Comparison of ENCODE assay signal across 1 cellular context in genomic region chr13:51996660-51997059, GRCh38.
TF ChIP-seq lines count a peak whose summit lies in the region.

No MANE protein-coding gene starts in this region.

TF ChIP-seq in H1, 55 proteins besides CTCF, POLR2A, EP300 and RAD21:
- TF ChIP-seq TBP (IDR thresholded peaks at IDR 0.05; ENCODE audit: low read depth, low read length) (no peak), CBX5 (IDR thresholded peaks at IDR 0.05; ENCODE audit: low read depth, low read length) (no peak), ZNF274 (IDR thresholded peaks at IDR 0.05; ENCODE audit: borderline replicate concordance, extremely low read depth, low read length) (no peak), JUND (IDR thresholded peaks at IDR 0.05; ENCODE audit: low read length) (no peak), E2F6 (IDR thresholded peaks at IDR 0.05) (no peak), CHD2 (IDR thresholded peaks at IDR 0.05; ENCODE audit: low read length) (no peak), GTF2F1 (IDR thresholded peaks at IDR 0.05; ENCODE audit: borderline replicate concordance, low read depth, low read length) (no peak), CHD7 (IDR thresholded peaks at IDR 0.05; ENCODE audit: insufficient replicate concordance, low read length) (no peak), SP4 (IDR thresholded peaks at IDR 0.05; ENCODE audit: low read length) (no peak), NRF1 (IDR thresholded peaks at IDR 0.05; ENCODE audit: low read depth, low read length) (no peak), POLR2AphosphoS5 (IDR thresholded peaks at IDR 0.05; ENCODE audit: low read depth, low read length) (no peak), KDM4A (IDR thresholded peaks at IDR 0.05; ENCODE audit: low read depth, low read length, severe bottlenecking) (no peak), EGR1 (IDR thresholded peaks at IDR 0.05; ENCODE audit: borderline replicate concordance, low read depth, low read length) (no peak), KDM1A (IDR thresholded peaks at IDR 0.05; ENCODE audit: borderline replicate concordance, low read length) (no peak)
